ENCODE assay signal across 31 cellular contexts in genomic region chr2:235334179-235334578, GRCh38.
"Had no signal": no experiment of that assay in that cellular context is flagged by ENCODE, and none has a peak within 500 bp of the region (broad histone marks: within the 10 kb centered on the region; RNA-seq: fewer than 3 reads in every experiment).

No MANE protein-coding gene starts in this region.

- H3K27ac ChIP-seq: coronary artery, epithelial cell of prostate, esophagus muscularis mucosa, foreskin keratinocyte, gastroesophageal sphincter, heart right ventricle, left lung, neural progenitor cell, prostate gland, right atrium auricular region, thoracic aorta, transverse colon had no signal

- H3K4me1 ChIP-seq: esophagus muscularis mucosa, foreskin keratinocyte, gastroesophageal sphincter, left lung, neural progenitor cell, prostate gland, right atrium auricular region, transverse colon had no signal

- H3K4me2 ChIP-seq: neural progenitor cell, smooth muscle cell had no signal

- ATAC-seq: effector memory CD8-positive, alpha-beta T cell; foreskin keratinocyte; gastroesophageal sphincter; heart right ventricle; left cardiac atrium; left lung; mucosa of descending colon; sciatic nerve had no signal

- H3K9me3 Mint-ChIP-seq: natural killer cell treated with Interleukin-12 subunit alpha and Interleukin-12 subunit beta and Interleukin-15 and Interleukin-18, amount 100 ng/mL, for 72 hours had no signal

- H3K27ac Mint-ChIP-seq: effector memory CD8-positive, alpha-beta T cell; mesothelial cell of epicardium; naive B cell; natural killer cell treated with Interleukin-12 subunit alpha and Interleukin-12 subunit beta and Interleukin-15 and Interleukin-18, amount 100 ng/mL, for 72 hours; neural progenitor cell had no signal

- H3K4me3 Mint-ChIP-seq: effector memory CD8-positive, alpha-beta T cell; mesothelial cell of epicardium; naive B cell; natural killer cell treated with Interleukin-12 subunit alpha and Interleukin-12 subunit beta and Interleukin-15 and Interleukin-18, amount 100 ng/mL, for 72 hours; neural progenitor cell had no signal

- H3K4me3 ChIP-seq: coronary artery, esophagus muscularis mucosa, gastroesophageal sphincter, heart right ventricle, left lung, mucosa of descending colon, neural progenitor cell, prostate gland, right atrium auricular region, smooth muscle cell, thoracic aorta, transverse colon had no signal

- H2AFZ ChIP-seq: neural progenitor cell had no signal

- DNase-seq: dermis blood vessel endothelial cell; effector memory CD8-positive, alpha-beta T cell; foreskin keratinocyte; glutamatergic neuron; heart right ventricle; hippocampal formation; left cardiac atrium; left lung; mesenchymal stem cell; mucosa of descending colon; naive B cell; stimulated activated CD4-positive, alpha-beta T cell treated with anti-CD3 and anti-CD28 coated beads, Interleukin-12 subunit alpha, Interleukin-12 subunit beta, amount 100 ng/mL, for 4 hours; stimulated activated CD4-positive, alpha-beta T cell treated with anti-CD3 and anti-CD28 coated beads, Interleukin-1b, Interleukin-23, amount 100 ng/mL, for 48 hours; stimulated activated CD4-positive, alpha-beta T cell treated with anti-CD3 and anti-CD28 coated beads, Interleukin-4, amount 100 ng/mL, for 1 hour; stimulated activated CD8-positive, alpha-beta memory T cell treated with anti-CD3 and anti-CD28 coated beads, Interleukin-4, amount 100 ng/mL, for 48 hours; stimulated activated naive CD4-positive, alpha-beta T cell treated with Interleukin-2 at 50 U/mL for 16 hours; transverse colon had no signal

- H3K27me3 ChIP-seq: left lung, neural progenitor cell, right atrium auricular region, transverse colon had no signal

- H3K9ac ChIP-seq: neural progenitor cell had no signal

- FAIRE-seq: islet of Langerhans, urothelium cell line had no signal

- H3K4me1 Mint-ChIP-seq: mesothelial cell of epicardium, naive B cell, neural progenitor cell had no signal

- H3K36me3 ChIP-seq: esophagus muscularis mucosa, gastroesophageal sphincter, heart right ventricle, left lung, neural progenitor cell, prostate gland, right atrium auricular region, thoracic aorta, transverse colon had no signal

- H3K9me3 ChIP-seq: mucosa of descending colon, prostate gland, thoracic aorta had no signal

- H3K36me3 Mint-ChIP-seq: mesothelial cell of epicardium; naive B cell; natural killer cell treated with Interleukin-12 subunit alpha and Interleukin-12 subunit beta and Interleukin-15 and Interleukin-18, amount 100 ng/mL, for 72 hours; neural progenitor cell had no signal
